In the genomic region with DNA sequence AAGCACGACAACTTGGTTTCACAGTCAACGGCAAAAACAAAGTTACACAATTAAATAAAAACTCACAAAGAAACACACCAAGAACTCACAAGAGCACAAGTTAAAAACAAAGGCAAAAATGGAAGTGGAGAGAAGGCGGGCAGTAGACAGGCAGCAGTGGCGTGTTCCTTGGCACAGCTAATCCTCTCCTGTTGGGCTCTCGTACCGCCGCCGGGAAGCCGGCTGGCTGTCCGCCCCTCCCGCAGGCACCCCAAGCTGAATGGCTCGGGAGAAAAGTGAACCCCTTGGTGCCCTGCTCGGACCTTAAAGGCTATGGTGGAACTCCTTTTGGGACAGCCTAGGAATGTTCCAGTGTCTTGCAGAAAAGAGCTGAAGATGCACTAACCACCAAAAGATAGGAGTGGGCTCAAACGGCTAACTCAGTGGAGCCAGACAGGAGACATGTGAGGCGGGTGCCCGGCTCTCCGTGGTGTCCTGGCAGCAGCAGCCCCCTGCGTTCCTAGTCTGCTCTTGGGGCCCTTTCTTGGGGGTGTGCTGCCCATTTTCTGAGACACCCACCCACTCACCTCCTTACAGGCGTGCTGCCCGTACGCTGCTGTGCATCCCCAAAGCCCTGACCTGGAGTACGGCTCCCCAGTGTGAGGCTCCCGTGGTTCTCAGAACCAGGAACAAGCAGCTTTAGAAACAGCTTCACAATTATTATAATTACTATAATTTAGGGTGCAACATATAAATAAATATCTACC, we compare ENCODE assay signal across 20 cellular contexts.
DNase-seq lines count a peak whose midpoint lies in the region; ATAC-seq and TF ChIP-seq lines count a peak whose summit lies in the region.
"Had no signal": no experiment of that assay in that cellular context is flagged by ENCODE, and none has a peak within 500 bp of the region (broad histone marks: within the 10 kb centered on the region; RNA-seq: fewer than 3 reads in every experiment).

No MANE protein-coding gene starts in this region.

- DNase-seq in Calu3 = no peak
- DNase-seq in coronary artery (ENCODE audit: low spot score) = no peak
- DNase-seq in medulla oblongata (ENCODE audit: extremely low spot score) = peak; percentile 61
- DNase-seq in sigmoid colon = no peak
- DNase-seq in NCI-H1930 (lab: John Stamatoyannopoulos, UW) = no peak
- no peak for DNase-seq in DMS153 treated with DMSO at 0.1 percent for 48 hours (lab: John Stamatoyannopoulos, UW; ENCODE audit: unreplicated experiment)
- DNase-seq: activated CD4-positive, alpha-beta T cell treated with anti-CD3 and anti-CD28 coated beads, Interleukin-2, amount 50 U/mL, for 1 hour; activated effector memory CD4-positive, alpha-beta T cell treated with Interleukin-2 at 50 U/mL for 16 hours; Caco-2; effector memory CD8-positive, alpha-beta T cell; NCI-H1092; NCI-H2029; ovary; SK-N-SH; spleen; stimulated activated CD4-positive, alpha-beta T cell treated with anti-CD3 and anti-CD28 coated beads, Interleukin-4, amount 100 ng/mL, for 4 hours; WERI-Rb-1 had no signal

- TF ChIP-seq EP300 in sigmoid colon (IDR thresholded peaks at IDR 0.05) = no peak

- H3K36me3 Mint-ChIP-seq in Calu3 (ENCODE audit: insufficient read depth, unreplicated experiment) = peaks cover 6% of the 10 kb centered on the region

- no peaks in the 10 kb centered on the region for H3K27me3 ChIP-seq in sigmoid colon
- H3K27me3 ChIP-seq: ovary, spleen had no signal

- H3K4me3 Mint-ChIP-seq in Calu3 (ENCODE audit: low read depth, unreplicated experiment) = no peak overlapping the region
- H3K4me3 Mint-ChIP-seq: effector memory CD8-positive, alpha-beta T cell had no signal

- H3K4me3 ChIP-seq in coronary artery = no peak overlapping the region
- H3K4me3 ChIP-seq in sigmoid colon = no peak overlapping the region
- H3K4me3 ChIP-seq: ovary, spleen had no signal

- WGBS in sigmoid colon, 2 donors = 91 to 93% methylated on average over 23 of the region's 23 CpGs

- CTCF ChIA-PET in Calu3 (lab: Charles Lee) = no interaction called here

- no peaks in the 10 kb centered on the region for H3K9me3 Mint-ChIP-seq in Calu3 (ENCODE audit: low read depth, unreplicated experiment)
- H3K9me3 Mint-ChIP-seq: effector memory CD8-positive, alpha-beta T cell had no signal

- no peaks in the 10 kb centered on the region for H3K4me1 Mint-ChIP-seq in Calu3 (ENCODE audit: low read depth, unreplicated experiment)

- no TSS peak for BruUV-seq in Calu3 (replicated peaks; lab: Mats Ljungman, UMichigan)

- H3K9me3 ChIP-seq in sigmoid colon = no peaks in the 10 kb centered on the region
- H3K9me3 ChIP-seq: Caco-2, ovary, SK-N-SH, spleen had no signal

- peak overlapping the region; percentile 27 for H3K27ac Mint-ChIP-seq in Calu3 (ENCODE audit: unreplicated experiment)
- H3K27ac Mint-ChIP-seq: effector memory CD8-positive, alpha-beta T cell had no signal

- peaks cover 0 to 44% (median 14%) of the 10 kb centered on the region in 4 donors for H3K36me3 ChIP-seq in sigmoid colon
- H3K36me3 ChIP-seq: ovary had no signal

- intact Hi-C loops in Calu3 (cut with micrococcal nuclease; ENCODE audit: unreplicated experiment) = no loop called here
- intact Hi-C loops in sigmoid colon (cut with DNase I) = no loop called here

- TF ChIP-seq CTCF in Calu3 (IDR thresholded peaks at IDR 0.05; ENCODE audit: unreplicated experiment) (no peak), coronary artery (IDR thresholded peaks at IDR 0.05) (no peak), sigmoid colon (IDR thresholded peaks at IDR 0.05) (no peak)

- H3K27ac ChIP-seq in coronary artery = peak overlapping the region; percentile 35 to 71
- H3K27ac ChIP-seq in sigmoid colon = peak overlapping the region; percentile 73 to 85 (median 83)
- H3K27ac ChIP-seq: ovary, spleen, WERI-Rb-1 had no signal

- ATAC-seq in HG03520 (IDR thresholded peaks at IDR 0.05; ENCODE audit: unreplicated experiment) (no peak), HG03571 (IDR thresholded peaks at IDR 0.05; ENCODE audit: unreplicated experiment) (no peak)
- ATAC-seq: effector memory CD8-positive, alpha-beta T cell; HCT116 had no signal

- H3K27me3 Mint-ChIP-seq in Calu3 (ENCODE audit: unreplicated experiment) = no peaks in the 10 kb centered on the region
- H3K27me3 Mint-ChIP-seq: effector memory CD8-positive, alpha-beta T cell had no signal

- H3K4me1 ChIP-seq in sigmoid colon = peaks cover 0 to 30% (median 16%) of the 10 kb centered on the region in 4 donors
- H3K4me1 ChIP-seq: Caco-2, spleen had no signal

- TF ChIP-seq POLR2A in sigmoid colon (IDR thresholded peaks at IDR 0.05) = no peak
